8 cellular contexts compared by ENCODE assay signal in the genomic region with DNA sequence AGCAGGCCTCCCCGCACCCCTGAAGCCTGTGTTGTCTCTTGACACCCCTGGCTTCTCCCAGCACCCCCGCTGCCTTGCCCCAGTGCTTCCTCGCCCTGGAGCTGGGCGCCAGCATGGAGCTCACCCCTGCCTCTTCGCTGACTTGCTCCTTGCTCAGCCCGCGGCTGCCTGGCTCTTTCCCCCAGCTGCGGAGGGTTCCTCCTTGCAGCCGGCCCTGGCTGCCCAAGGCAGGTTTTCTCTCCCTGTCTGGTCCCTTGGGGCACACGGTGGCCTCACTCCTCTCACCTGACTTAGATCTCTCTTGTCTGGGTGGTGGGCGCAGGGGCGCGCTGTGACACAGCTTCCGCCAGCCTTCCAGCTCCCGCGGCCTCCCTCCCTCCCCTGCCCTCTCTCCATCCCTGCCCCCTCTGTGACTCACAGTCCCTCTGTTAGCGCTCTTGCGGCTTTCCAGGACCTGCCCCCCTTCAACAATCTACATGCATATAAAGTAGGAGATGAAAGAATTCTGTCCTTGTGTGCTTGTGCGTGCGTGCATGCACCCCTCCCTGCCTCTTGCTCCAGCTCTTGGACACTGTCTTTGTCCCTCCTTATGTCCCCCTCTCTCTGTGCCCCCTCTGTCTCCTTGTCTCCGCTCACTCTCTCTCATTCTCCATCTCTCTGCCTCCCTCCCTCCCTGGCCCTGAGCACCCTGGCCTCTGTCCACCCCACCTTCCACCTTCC. TPM values are rescaled to one million over a fixed set of nuclear protein-coding genes. Genes with fewer than 3 reads are reported as not detected.
DNase-seq lines count a peak whose midpoint lies in the region; ATAC-seq and TF ChIP-seq lines count a peak whose summit lies in the region.

No MANE protein-coding gene starts in this region.

- DNase-seq in DMS153 treated with DMSO at 0.1 percent for 48 hours (lab: John Stamatoyannopoulos, UW; ENCODE audit: unreplicated experiment) (peak; percentile 8), fibroblast of lung (ENCODE audit: low read depth in 2 of 2) (peak; percentile 67 to 76), pulmonary artery endothelial cell (ENCODE audit: low read depth, low spot score) (peak; percentile 13), NCI-H187 treated with DMSO at 0.1 percent for 48 hours (lab: John Stamatoyannopoulos, UW) (no peak)
- peak; percentile 49 for DNase-seq in activated CD4-positive, alpha-beta T cell treated with anti-CD3 and anti-CD28 coated beads for 48 hours

- H2AFZ ChIP-seq in Loucy (ENCODE audit: low read length) (0 out of 2 replicates have a peak overlapping the region, but pooled peaks have one; percentile 35), fibroblast of lung (ENCODE audit: low read length) (no peak overlapping the region)

- H3K9me3 ChIP-seq in Loucy (ENCODE audit: insufficient read depth, low read depth, low read length) (no peaks in the 10 kb centered on the region), fibroblast of lung (ENCODE audit: control insufficient read depth, insufficient read depth, low read depth, low read length) (no peaks in the 10 kb centered on the region)

- H4K20me1 ChIP-seq in Loucy (ENCODE audit: insufficient read depth, low read length, poor library complexity, severe bottlenecking) (no peaks in the 10 kb centered on the region), fibroblast of lung (ENCODE audit: control insufficient read depth, extremely low read depth, insufficient read depth, low read length) (no peaks in the 10 kb centered on the region)

- peak overlapping the region; percentile 68 for H3K4me2 ChIP-seq in Loucy (ENCODE audit: low read depth, low read length, poor library complexity, severe bottlenecking)
- H3K4me2 ChIP-seq in fibroblast of lung (ENCODE audit: extremely low read depth, insufficient read depth, low read length): peak overlapping the region; percentile 44

- H3K36me3 ChIP-seq in Loucy (ENCODE audit: insufficient read depth, low read length) (no peaks in the 10 kb centered on the region), fibroblast of lung (ENCODE audit: control insufficient read depth, insufficient read depth, low read length) (no peaks in the 10 kb centered on the region)

- H3K9ac ChIP-seq in Loucy (ENCODE audit: low read depth, low read length, poor library complexity, severe bottlenecking) (peak overlapping the region; percentile 56), fibroblast of lung (ENCODE audit: insufficient read depth, low read length) (no peak overlapping the region)

- no peak for ATAC-seq in HG03354 (IDR thresholded peaks at IDR 0.05; ENCODE audit: poor library complexity, severe bottlenecking, unreplicated experiment)
- ATAC-seq in HG03039 (IDR thresholded peaks at IDR 0.05; ENCODE audit: unreplicated experiment): no peak

- no peak overlapping the region for H3K27ac ChIP-seq in fibroblast of lung (ENCODE audit: insufficient read depth, low read length)

- H3K4me1 ChIP-seq in Loucy (ENCODE audit: insufficient read depth, low read length, poor library complexity, severe bottlenecking): peaks cover 4% of the 10 kb centered on the region
- H3K4me1 ChIP-seq in fibroblast of lung (ENCODE audit: control insufficient read depth, extremely low read depth, insufficient read depth, low read length): peaks cover 3% of the 10 kb centered on the region

- TF ChIP-seq CTCF in Loucy (conservative IDR thresholded peaks at IDR 0.05; ENCODE audit: low read length): no peak
- no peak for TF ChIP-seq CTCF in fibroblast of lung (conservative IDR thresholded peaks at IDR 0.05 in 1 of 2, IDR thresholded peaks at IDR 0.05 in 1 of 2; ENCODE audit: low read depth in 1 of 2, low read length in 2 of 2)

- H3K4me3 ChIP-seq in Loucy (ENCODE audit: low read length, poor library complexity, severe bottlenecking) (peak overlapping the region; percentile 64), fibroblast of lung (replicated peaks in 1 of 4; ENCODE audit: control extremely low read depth in 1 of 4, insufficient read depth in 1 of 4, low read depth in 3 of 4, low read length in 4 of 4) (peak overlapping the region in 1 of 4 experiments; percentile 22)

- H3K9me2 ChIP-seq in Loucy (replicated peaks; ENCODE audit: low read depth, low read length): no peaks in the 10 kb centered on the region

- no peaks in the 10 kb centered on the region for H3K79me2 ChIP-seq in Loucy (ENCODE audit: insufficient read depth, low read length)
- no peaks in the 10 kb centered on the region for H3K79me2 ChIP-seq in fibroblast of lung (ENCODE audit: control insufficient read depth, insufficient read depth, low read length)

- H3K27me3 ChIP-seq in Loucy (ENCODE audit: insufficient read depth, low read length, poor library complexity, severe bottlenecking) (no peaks in the 10 kb centered on the region), fibroblast of lung (ENCODE audit: control insufficient read depth, insufficient read depth, low read length) (no peaks in the 10 kb centered on the region)

- H3F3A ChIP-seq in Loucy (ENCODE audit: low read depth): no peaks in the 10 kb centered on the region

RNA-seq across cellular contexts. Expression of a gene that starts 2.2 kb away (rescaled TPM):
- 1.0 and 4.3 TPM in 2 replicates for total RNA-seq in fibroblast of lung
- polyA plus RNA-seq in fibroblast of lung: 1.6 and 1.9 TPM in 2 replicates
- 2.6 and 3.4 TPM in 2 replicates for polyA plus RNA-seq in fibroblast of lung (2012)
- 8.6 and 9.2 TPM in 2 replicates for polyA minus RNA-seq in fibroblast of lung (ENCODE audit: low replicate concordance)
- total RNA-seq in pulmonary artery endothelial cell: 3.9 and 5.5 TPM in 2 replicates

RNA-seq across cellular contexts. Expression of a gene that starts 14.6 kb away (rescaled TPM):
- 0.51 and 0.83 TPM in 2 replicates for total RNA-seq in fibroblast of lung
- 0.15 and 0.40 TPM in 2 replicates for polyA plus RNA-seq in fibroblast of lung
- polyA plus RNA-seq in fibroblast of lung (2012): 0.26 and 0.31 TPM in 2 replicates
- polyA minus RNA-seq in fibroblast of lung (ENCODE audit: low replicate concordance): 4.6 TPM in 1 of 2 replicates, not detected in the other
- under 0.01 and 0.07 TPM in 2 replicates for total RNA-seq in pulmonary artery endothelial cell

RNA-seq across cellular contexts. Expression of a gene that starts 27.9 kb away (rescaled TPM):
- 37.8 and 44.6 TPM in 2 replicates for total RNA-seq in fibroblast of lung
- 55.7 and 72.2 TPM in 2 replicates for polyA plus RNA-seq in fibroblast of lung
- polyA plus RNA-seq in fibroblast of lung (2012): 63.3 and 92.4 TPM in 2 replicates
- 157 and 297 TPM in 2 replicates for polyA minus RNA-seq in fibroblast of lung (ENCODE audit: low replicate concordance)
- 41.1 and 58.8 TPM in 2 replicates for total RNA-seq in pulmonary artery endothelial cell

RNA-seq across cellular contexts. Expression of a gene that starts 28.2 kb away (rescaled TPM):
- 144 and 147 TPM in 2 replicates for total RNA-seq in fibroblast of lung
- polyA plus RNA-seq in fibroblast of lung: 141 and 182 TPM in 2 replicates
- polyA plus RNA-seq in fibroblast of lung (2012): 270 and 285 TPM in 2 replicates
- polyA minus RNA-seq in fibroblast of lung (ENCODE audit: low replicate concordance): 93.8 and 161 TPM in 2 replicates
- total RNA-seq in pulmonary artery endothelial cell: 86.6 and 152 TPM in 2 replicates

RNA-seq across cellular contexts. Expression of a gene that starts 41.6 kb away (rescaled TPM):
- total RNA-seq in fibroblast of lung (6.9 and 12.7 TPM in 2 replicates), pulmonary artery endothelial cell (9.5 and 9.6 TPM in 2 replicates)
- polyA plus RNA-seq in fibroblast of lung: 4.0 and 4.6 TPM in 2 replicates
- polyA plus RNA-seq in fibroblast of lung (2012): 10.7 and 14.4 TPM in 2 replicates
- 12.1 and 13.0 TPM in 2 replicates for polyA minus RNA-seq in fibroblast of lung (ENCODE audit: low replicate concordance)
